ENCODE assay signal across 16 cellular contexts in the genomic region with DNA sequence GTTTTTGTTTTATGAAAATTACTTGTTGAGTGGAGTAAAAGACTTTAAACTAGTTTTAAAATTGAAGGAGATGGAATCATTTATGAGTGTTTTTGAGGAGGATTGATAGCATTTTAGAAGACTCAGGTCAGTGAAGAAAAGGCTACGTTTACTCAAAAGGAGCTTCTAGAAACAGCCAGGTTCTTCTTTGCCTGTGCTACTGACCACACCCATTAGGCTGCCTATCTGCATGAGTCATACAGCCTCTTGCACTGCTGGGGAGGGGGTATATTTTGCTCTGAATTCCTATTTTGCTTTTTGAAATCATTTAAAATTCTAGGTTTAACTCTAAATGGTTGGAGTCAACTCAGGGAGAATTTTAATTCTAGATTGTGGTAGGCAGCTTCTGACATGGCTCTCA. TPM values are rescaled to one million over a fixed set of nuclear protein-coding genes. Genes with fewer than 3 reads are reported as not detected.
DNase-seq lines count a peak whose midpoint lies in the region; ATAC-seq, FAIRE-seq and TF ChIP-seq lines count a peak whose summit lies in the region.
"Had no signal": no experiment of that assay in that cellular context is flagged by ENCODE, and none has a peak within 500 bp of the region (broad histone marks: within the 10 kb centered on the region; RNA-seq: fewer than 3 reads in every experiment).

No MANE protein-coding gene starts in this region.

- FAIRE-seq in urothelium cell line (lab: Jason Lieb, UNC): no peak
- FAIRE-seq: frontal cortex had no signal

- H3K27me3 ChIP-seq in foreskin keratinocyte: no peaks in the 10 kb centered on the region
- no peaks in the 10 kb centered on the region for H3K27me3 ChIP-seq in psoas muscle (ENCODE audit: insufficient read depth in 3 of 3, low read length in 2 of 3)

- peak; percentile 87 for ATAC-seq in foreskin keratinocyte
- ATAC-seq in psoas muscle: no peak
- ATAC-seq: activated T-cell treated with anti-CD3 and anti-CD28 coated beads, Interleukin-2, amount 50 U/mL, for 72 hours had no signal

- H3K4me3 ChIP-seq in psoas muscle: no peak overlapping the region
- H3K4me3 ChIP-seq: lower lobe of right lung had no signal

- TF ChIP-seq CTCF in foreskin keratinocyte (conservative IDR thresholded peaks at IDR 0.05) (no peak), psoas muscle (IDR thresholded peaks at IDR 0.05) (no peak)

- intact Hi-C loops in psoas muscle (cut with DNase I): no loop called here

- 34 to 50% (median 48%) methylated on average over 1 of the region's 1 CpG for WGBS in psoas muscle, 3 donors

- H3K9me3 ChIP-seq in psoas muscle: peaks cover 7% of the 10 kb centered on the region
- H3K9me3 ChIP-seq: lower lobe of right lung had no signal

- no peaks in the 10 kb centered on the region for H3K36me3 ChIP-seq in psoas muscle (ENCODE audit: insufficient read depth in 1 of 2, low read depth in 1 of 2)
- H3K36me3 ChIP-seq: lower lobe of right lung had no signal

- DNase-seq in HT1080 (ENCODE audit: low read depth) (peak; percentile 54), SW480 (ENCODE audit: low spot score) (peak; percentile 70), foreskin keratinocyte (peak in 1 of 2 donors; percentile 71), urothelium cell line (ENCODE audit: low spot score) (peak; percentile 67), amniotic stem cell (lab: John Stamatoyannopoulos, UW) (no peak), epidermal melanocyte (ENCODE audit: insufficient read length, low spot score) (no peak), psoas muscle (no peak)
- DNase-seq: activated T-cell treated with anti-CD3 and anti-CD28 coated beads, Interleukin-2, amount 50 U/mL, for 72 hours; caudate nucleus; lower lobe of right lung; NCI-H1105; NCI-H526 treated with DMSO at 0.1 percent for 48 hours; stimulated activated CD4-positive, alpha-beta T cell treated with anti-CD3 and anti-CD28 coated beads, Interleukin-2, amount 100 ng/mL, for 24 hours; stimulated activated naive CD4-positive, alpha-beta T cell had no signal

- H3K27ac ChIP-seq in foreskin keratinocyte: peak overlapping the region; percentile 41
- H3K27ac ChIP-seq in psoas muscle: no peak overlapping the region
- H3K27ac ChIP-seq: HL-60, lower lobe of right lung had no signal

- H3K4me1 ChIP-seq in foreskin keratinocyte: peaks cover 6% of the 10 kb centered on the region
- H3K4me1 ChIP-seq in psoas muscle: no peaks in the 10 kb centered on the region
- H3K4me1 ChIP-seq: lower lobe of right lung had no signal

RNA-seq across cellular contexts. Expression of gene EFEMP1, which starts 22.3 kb away (rescaled TPM):
- 296 and 336 TPM in 2 replicates for total RNA-seq in HT1080 (2014; rRNA removed; shearing (Covaris generic))
- polyA plus RNA-seq in HT1080 (2015; cell fraction: cytosol; rRNA removed): 550 and 773 TPM in 2 replicates
- 1,602 and 1,732 TPM in 2 replicates for polyA plus RNA-seq in HT1080 (2015; cell fraction: nucleus; rRNA removed)
- 109 and 182 TPM in 2 replicates for total RNA-seq in foreskin keratinocyte
- polyA plus RNA-seq in foreskin keratinocyte: 62.6 and 119 TPM in 2 replicates
- total RNA-seq in psoas muscle: 10 to 100 TPM; 11.2 to 20.6 (median 17.7) TPM
- polyA plus RNA-seq in psoas muscle: 1 to 10 TPM; 6.3 to 9.1 (median 8.5) TPM
- total RNA-seq: activated T-cell treated with anti-CD3 and anti-CD28 coated beads, Interleukin-2, amount 50 U/mL, for 72 hours had no signal

Comparison
In these comparisons a context has a peak if more than half of its experiments do, and no peak if none do; other contexts are left out.
1. DNase-seq: peak in HT1080 (single experiment), SW480 (single experiment) and urothelium cell line (single experiment); none in amniotic stem cell (single experiment), epidermal melanocyte (single experiment) and psoas muscle (0 of 2).